1 cellular context compared by ENCODE assay signal in genomic region chr1:173529106-173529505, GRCh38.
TF ChIP-seq lines count a peak whose summit lies in the region.

No MANE protein-coding gene starts in this region.

TF ChIP-seq in H1, 55 proteins besides CTCF, POLR2A, EP300 and RAD21 (continued from another document):
- TF ChIP-seq, protein P1, sequence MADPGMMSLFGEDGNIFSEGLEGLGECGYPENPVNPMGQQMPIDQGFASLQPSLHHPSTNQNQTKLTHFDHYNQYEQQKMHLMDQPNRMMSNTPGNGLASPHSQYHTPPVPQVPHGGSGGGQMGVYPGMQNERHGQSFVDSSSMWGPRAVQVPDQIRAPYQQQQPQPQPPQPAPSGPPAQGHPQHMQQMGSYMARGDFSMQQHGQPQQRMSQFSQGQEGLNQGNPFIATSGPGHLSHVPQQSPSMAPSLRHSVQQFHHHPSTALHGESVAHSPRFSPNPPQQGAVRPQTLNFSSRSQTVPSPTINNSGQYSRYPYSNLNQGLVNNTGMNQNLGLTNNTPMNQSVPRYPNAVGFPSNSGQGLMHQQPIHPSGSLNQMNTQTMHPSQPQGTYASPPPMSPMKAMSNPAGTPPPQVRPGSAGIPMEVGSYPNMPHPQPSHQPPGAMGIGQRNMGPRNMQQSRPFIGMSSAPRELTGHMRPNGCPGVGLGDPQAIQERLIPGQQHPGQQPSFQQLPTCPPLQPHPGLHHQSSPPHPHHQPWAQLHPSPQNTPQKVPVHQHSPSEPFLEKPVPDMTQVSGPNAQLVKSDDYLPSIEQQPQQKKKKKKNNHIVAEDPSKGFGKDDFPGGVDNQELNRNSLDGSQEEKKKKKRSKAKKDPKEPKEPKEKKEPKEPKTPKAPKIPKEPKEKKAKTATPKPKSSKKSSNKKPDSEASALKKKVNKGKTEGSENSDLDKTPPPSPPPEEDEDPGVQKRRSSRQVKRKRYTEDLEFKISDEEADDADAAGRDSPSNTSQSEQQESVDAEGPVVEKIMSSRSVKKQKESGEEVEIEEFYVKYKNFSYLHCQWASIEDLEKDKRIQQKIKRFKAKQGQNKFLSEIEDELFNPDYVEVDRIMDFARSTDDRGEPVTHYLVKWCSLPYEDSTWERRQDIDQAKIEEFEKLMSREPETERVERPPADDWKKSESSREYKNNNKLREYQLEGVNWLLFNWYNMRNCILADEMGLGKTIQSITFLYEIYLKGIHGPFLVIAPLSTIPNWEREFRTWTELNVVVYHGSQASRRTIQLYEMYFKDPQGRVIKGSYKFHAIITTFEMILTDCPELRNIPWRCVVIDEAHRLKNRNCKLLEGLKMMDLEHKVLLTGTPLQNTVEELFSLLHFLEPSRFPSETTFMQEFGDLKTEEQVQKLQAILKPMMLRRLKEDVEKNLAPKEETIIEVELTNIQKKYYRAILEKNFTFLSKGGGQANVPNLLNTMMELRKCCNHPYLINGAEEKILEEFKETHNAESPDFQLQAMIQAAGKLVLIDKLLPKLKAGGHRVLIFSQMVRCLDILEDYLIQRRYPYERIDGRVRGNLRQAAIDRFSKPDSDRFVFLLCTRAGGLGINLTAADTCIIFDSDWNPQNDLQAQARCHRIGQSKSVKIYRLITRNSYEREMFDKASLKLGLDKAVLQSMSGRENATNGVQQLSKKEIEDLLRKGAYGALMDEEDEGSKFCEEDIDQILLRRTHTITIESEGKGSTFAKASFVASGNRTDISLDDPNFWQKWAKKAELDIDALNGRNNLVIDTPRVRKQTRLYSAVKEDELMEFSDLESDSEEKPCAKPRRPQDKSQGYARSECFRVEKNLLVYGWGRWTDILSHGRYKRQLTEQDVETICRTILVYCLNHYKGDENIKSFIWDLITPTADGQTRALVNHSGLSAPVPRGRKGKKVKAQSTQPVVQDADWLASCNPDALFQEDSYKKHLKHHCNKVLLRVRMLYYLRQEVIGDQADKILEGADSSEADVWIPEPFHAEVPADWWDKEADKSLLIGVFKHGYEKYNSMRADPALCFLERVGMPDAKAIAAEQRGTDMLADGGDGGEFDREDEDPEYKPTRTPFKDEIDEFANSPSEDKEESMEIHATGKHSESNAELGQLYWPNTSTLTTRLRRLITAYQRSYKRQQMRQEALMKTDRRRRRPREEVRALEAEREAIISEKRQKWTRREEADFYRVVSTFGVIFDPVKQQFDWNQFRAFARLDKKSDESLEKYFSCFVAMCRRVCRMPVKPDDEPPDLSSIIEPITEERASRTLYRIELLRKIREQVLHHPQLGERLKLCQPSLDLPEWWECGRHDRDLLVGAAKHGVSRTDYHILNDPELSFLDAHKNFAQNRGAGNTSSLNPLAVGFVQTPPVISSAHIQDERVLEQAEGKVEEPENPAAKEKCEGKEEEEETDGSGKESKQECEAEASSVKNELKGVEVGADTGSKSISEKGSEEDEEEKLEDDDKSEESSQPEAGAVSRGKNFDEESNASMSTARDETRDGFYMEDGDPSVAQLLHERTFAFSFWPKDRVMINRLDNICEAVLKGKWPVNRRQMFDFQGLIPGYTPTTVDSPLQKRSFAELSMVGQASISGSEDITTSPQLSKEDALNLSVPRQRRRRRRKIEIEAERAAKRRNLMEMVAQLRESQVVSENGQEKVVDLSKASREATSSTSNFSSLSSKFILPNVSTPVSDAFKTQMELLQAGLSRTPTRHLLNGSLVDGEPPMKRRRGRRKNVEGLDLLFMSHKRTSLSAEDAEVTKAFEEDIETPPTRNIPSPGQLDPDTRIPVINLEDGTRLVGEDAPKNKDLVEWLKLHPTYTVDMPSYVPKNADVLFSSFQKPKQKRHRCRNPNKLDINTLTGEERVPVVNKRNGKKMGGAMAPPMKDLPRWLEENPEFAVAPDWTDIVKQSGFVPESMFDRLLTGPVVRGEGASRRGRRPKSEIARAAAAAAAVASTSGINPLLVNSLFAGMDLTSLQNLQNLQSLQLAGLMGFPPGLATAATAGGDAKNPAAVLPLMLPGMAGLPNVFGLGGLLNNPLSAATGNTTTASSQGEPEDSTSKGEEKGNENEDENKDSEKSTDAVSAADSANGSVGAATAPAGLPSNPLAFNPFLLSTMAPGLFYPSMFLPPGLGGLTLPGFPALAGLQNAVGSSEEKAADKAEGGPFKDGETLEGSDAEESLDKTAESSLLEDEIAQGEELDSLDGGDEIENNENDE (IDR thresholded peaks at IDR 0.05; ENCODE audit: insufficient replicate concordance, low read length) = no peak
- TF ChIP-seq SRF (IDR thresholded peaks at IDR 0.05; ENCODE audit: low read depth, low read length) = no peak
- TF ChIP-seq, protein P2, sequence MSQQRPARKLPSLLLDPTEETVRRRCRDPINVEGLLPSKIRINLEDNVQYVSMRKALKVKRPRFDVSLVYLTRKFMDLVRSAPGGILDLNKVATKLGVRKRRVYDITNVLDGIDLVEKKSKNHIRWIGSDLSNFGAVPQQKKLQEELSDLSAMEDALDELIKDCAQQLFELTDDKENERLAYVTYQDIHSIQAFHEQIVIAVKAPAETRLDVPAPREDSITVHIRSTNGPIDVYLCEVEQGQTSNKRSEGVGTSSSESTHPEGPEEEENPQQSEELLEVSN (IDR thresholded peaks at IDR 0.05) = no peak
- no peak for TF ChIP-seq FOSL1 (IDR thresholded peaks at IDR 0.05; ENCODE audit: insufficient read depth, low read depth, low read length)
- TF ChIP-seq CEBPB (IDR thresholded peaks at IDR 0.05; ENCODE audit: low read depth, low read length) = no peak
- no peak for TF ChIP-seq CHD2 (IDR thresholded peaks at IDR 0.05; ENCODE audit: low read length)
- TF ChIP-seq SP4 (IDR thresholded peaks at IDR 0.05; ENCODE audit: low read length) = no peak
- no peak for TF ChIP-seq EZH2 (IDR thresholded peaks at IDR 0.05; ENCODE audit: low read depth, low read length, severe bottlenecking)
